Comparison of ENCODE assay signal across 19 cellular contexts in genomic region chr20:1382670-1383069, GRCh38. TPM values are rescaled to one million over a fixed set of nuclear protein-coding genes. Genes with fewer than 3 reads are reported as not detected.
DNase-seq lines count a peak whose midpoint lies in the region; ATAC-seq and TF ChIP-seq lines count a peak whose summit lies in the region.
"Had no signal": no experiment of that assay in that cellular context is flagged by ENCODE, and none has a peak within 500 bp of the region (broad histone marks: within the 10 kb centered on the region; RNA-seq: fewer than 3 reads in every experiment).

No MANE protein-coding gene starts in this region.

- ATAC-seq in GM21367 (IDR thresholded peaks at IDR 0.05; ENCODE audit: unreplicated experiment) = no peak
- no peak for ATAC-seq in stimulated activated memory B cell treated with anti-CD40 and anti-IgM and Interleukin-4, amounts not matched to agents 10 μg/mL and 1 μg/mL and 100 μg/mL, for 72 hours
- ATAC-seq: stimulated activated naive CD8-positive, alpha-beta T cell treated with anti-CD3 and anti-CD28 coated beads, Interleukin-15, amount 100 ng/mL, for 72 hours had no signal

- intact Hi-C loops in tibial artery (cut with DNase I; ENCODE audit: low total_unique reads) = no loop called here

- H3K27me3 Mint-ChIP-seq in stimulated activated memory B cell treated with anti-CD40 and anti-IgM and Interleukin-4, amounts not matched to agents 10 μg/mL and 1 μg/mL and 100 μg/mL, for 72 hours = no peaks in the 10 kb centered on the region
- H3K27me3 Mint-ChIP-seq: stimulated activated naive CD8-positive, alpha-beta T cell treated with anti-CD3 and anti-CD28 coated beads, Interleukin-15, amount 100 ng/mL, for 72 hours had no signal

- DNase-seq in DMS79 treated with DMSO at 0.1 percent for 48 hours (lab: John Stamatoyannopoulos, UW) (peak; percentile 74), DMS79 (lab: John Stamatoyannopoulos, UW) (no peak), coronary artery (ENCODE audit: low spot score) (no peak), myocyte (ENCODE audit: low read depth) (peak; percentile 31), tibial artery (no peak), NCI-H345 (lab: John Stamatoyannopoulos, UW) (no peak)
- DNase-seq: activated CD4-positive, alpha-beta T cell treated with anti-CD3 and anti-CD28 coated beads, Interleukin-2, amount 50 U/mL, for 1 hour; activated T-cell treated with anti-CD3 and anti-CD28 coated beads, Interleukin-2, amount 50 U/mL, for 48 hours; cerebellar nuclear complex; DND-41; NCI-H146; occipital lobe; stimulated activated naive CD8-positive, alpha-beta T cell treated with anti-CD3 and anti-CD28 coated beads, Interleukin-15, amount 100 ng/mL, for 72 hours had no signal

- no peaks in the 10 kb centered on the region for H3K9me3 ChIP-seq in tibial artery
- H3K9me3 ChIP-seq: SJSA1 had no signal

- H3K4me3 Mint-ChIP-seq in stimulated activated memory B cell treated with anti-CD40 and anti-IgM and Interleukin-4, amounts not matched to agents 10 μg/mL and 1 μg/mL and 100 μg/mL, for 72 hours = no peak overlapping the region
- H3K4me3 Mint-ChIP-seq: CD14-positive monocyte; stimulated activated naive CD8-positive, alpha-beta T cell treated with anti-CD3 and anti-CD28 coated beads, Interleukin-15, amount 100 ng/mL, for 72 hours; T-helper 2 cell treated with Interferon-gamma antibody and Interleukin-4, amounts not matched to agents 5 μg/mL and 100 μg/mL, for 36 hours had no signal

- H3K4me3 ChIP-seq in coronary artery (no peak overlapping the region), tibial artery (no peak overlapping the region)
- H3K4me3 ChIP-seq: SJSA1 had no signal

- peak overlapping the region; percentile 24 to 41 for H3K27ac ChIP-seq in coronary artery
- peak overlapping the region; percentile 44 to 63 for H3K27ac ChIP-seq in tibial artery
- H3K27ac ChIP-seq: 22Rv1, SJSA1 had no signal

- H3K4me1 Mint-ChIP-seq in stimulated activated memory B cell treated with anti-CD40 and anti-IgM and Interleukin-4, amounts not matched to agents 10 μg/mL and 1 μg/mL and 100 μg/mL, for 72 hours = peaks cover 82% of the 10 kb centered on the region

- no peaks in the 10 kb centered on the region for H3K9me3 Mint-ChIP-seq in stimulated activated memory B cell treated with anti-CD40 and anti-IgM and Interleukin-4, amounts not matched to agents 10 μg/mL and 1 μg/mL and 100 μg/mL, for 72 hours
- H3K9me3 Mint-ChIP-seq: CD14-positive monocyte; stimulated activated naive CD8-positive, alpha-beta T cell treated with anti-CD3 and anti-CD28 coated beads, Interleukin-15, amount 100 ng/mL, for 72 hours; T-helper 2 cell treated with Interferon-gamma antibody and Interleukin-4, amounts not matched to agents 5 μg/mL and 100 μg/mL, for 36 hours had no signal

- H3K27ac Mint-ChIP-seq in stimulated activated memory B cell treated with anti-CD40 and anti-IgM and Interleukin-4, amounts not matched to agents 10 μg/mL and 1 μg/mL and 100 μg/mL, for 72 hours = no peak overlapping the region
- H3K27ac Mint-ChIP-seq: T-helper 2 cell treated with Interferon-gamma antibody and Interleukin-4, amounts not matched to agents 5 μg/mL and 100 μg/mL, for 36 hours had no signal

- no peaks in the 10 kb centered on the region for H3K27me3 ChIP-seq in tibial artery
- H3K27me3 ChIP-seq: SJSA1 had no signal

- H3K36me3 ChIP-seq in tibial artery = peaks cover 0 to 4% (median 0%) of the 10 kb centered on the region in 3 donors

- no peak for TF ChIP-seq CTCF in coronary artery (IDR thresholded peaks at IDR 0.05)
- TF ChIP-seq CTCF in tibial artery (IDR thresholded peaks at IDR 0.05) = no peak

- peaks cover 0 to 50% (median 16%) of the 10 kb centered on the region in 4 donors for H3K4me1 ChIP-seq in tibial artery

- H3K36me3 Mint-ChIP-seq in stimulated activated memory B cell treated with anti-CD40 and anti-IgM and Interleukin-4, amounts not matched to agents 10 μg/mL and 1 μg/mL and 100 μg/mL, for 72 hours = peaks cover 15% of the 10 kb centered on the region

RNA-seq across cellular contexts. Expression of gene FKBP1A, which starts 10.2 kb away (rescaled TPM):
- 125 and 146 TPM in 2 replicates for total RNA-seq in myocyte
- 415 TPM for polyA plus RNA-seq in myocyte (2012)

RNA-seq across cellular contexts. Expression of gene SDCBP2, which starts 53.7 kb away (rescaled TPM):
- total RNA-seq in myocyte = 1.8 and 4.0 TPM in 2 replicates
- polyA plus RNA-seq in myocyte (2012) = 2.7 TPM

Comparison
In these comparisons a context has a peak if more than half of its experiments do, and no peak if none do; other contexts are left out.
1. DNase-seq: peak in DMS79 treated with DMSO at 0.1 percent for 48 hours (single experiment) and myocyte (single experiment); none in DMS79 (single experiment), coronary artery (single experiment), tibial artery (0 of 2) and NCI-H345 (single experiment).